8 cellular contexts compared by ENCODE assay signal in genomic region chrX:16786139-16786790, GRCh38. TPM values are rescaled to one million over a fixed set of nuclear protein-coding genes. Genes with fewer than 3 reads are reported as not detected.
DNase-seq lines count a peak whose midpoint lies in the region; ATAC-seq, FAIRE-seq and TF ChIP-seq lines count a peak whose summit lies in the region.

TSS of gene TXLNG (plus strand) at chrX:16786466. CDS start at chrX:16786488, 22 bp downstream.

- H3K27me3 ChIP-seq in cardiac muscle cell (no peaks in the 10 kb centered on the region), parathyroid adenoma (ENCODE audit: control insufficient read depth, insufficient read depth, low read length) (no peaks in the 10 kb centered on the region), transverse colon (no peaks in the 10 kb centered on the region)

- H3K27me3 Mint-ChIP-seq in T-cell, result no peaks in the 10 kb centered on the region

- intact Hi-C loops in transverse colon (cut with DNase I; ENCODE audit: low total_unique reads), result loop anchor here (10.0 kb wide), 1 partner anchor 61 kb away; no protein-coding TSS in a partner anchor

- H3K9me3 Mint-ChIP-seq in T-cell, result no peaks in the 10 kb centered on the region

- H3K27ac ChIP-seq in adipose tissue (ENCODE audit: low read depth, low read length) (peak within 1 kb of the TSS; percentile 22), cardiac muscle cell (peak within 1 kb of the TSS; percentile 81), parathyroid adenoma (peak within 1 kb of the TSS; percentile 75), transverse colon (peak within 1 kb of the TSS; percentile 86 to 95 (median 90))

- peak within 1 kb of the TSS; percentile 81 for H3K4me3 ChIP-seq in cardiac muscle cell
- peak within 1 kb of the TSS; percentile 74 for H3K4me3 ChIP-seq in parathyroid adenoma (ENCODE audit: low read depth, low read length)
- H3K4me3 ChIP-seq in transverse colon, result peak within 1 kb of the TSS; percentile 70 to 97 (median 86)

- DNase-seq in GM12891 (ENCODE audit: insufficient read length, low spot score) (peak; percentile 72), NCI-H1436 treated with DMSO at 0.1 percent for 48 hours (lab: John Stamatoyannopoulos, UW) (peak; percentile 89), T-cell (peak; percentile 86 to 98 (median 93)), cardiac muscle cell (ENCODE audit: low read depth in 1 of 2, low spot score in 1 of 2) (peak; percentile 99 to 100), transverse colon (peak; percentile 99)

- no peak for TF ChIP-seq CTCF in cardiac muscle cell (IDR thresholded peaks at IDR 0.05; ENCODE audit: low read depth, low read length)
- no peak for TF ChIP-seq CTCF in parathyroid adenoma (IDR thresholded peaks at IDR 0.05)
- TF ChIP-seq CTCF in transverse colon (IDR thresholded peaks at IDR 0.05), result no peak

- peak; percentile 98 for FAIRE-seq in GM12891 (lab: Jason Lieb, UNC)

- H3K4me1 Mint-ChIP-seq in T-cell, result peaks cover 21 to 34% (median 34%) of the 10 kb centered on the region in 3 donors

- no peaks in the 10 kb centered on the region for H3K36me3 Mint-ChIP-seq in T-cell

- H3K27ac Mint-ChIP-seq in T-cell, result peak within 1 kb of the TSS; percentile 90

- CTCF ChIA-PET in T-cell (lab: Charles Lee), result no interaction called here

- POLR2A ChIA-PET in T-cell (lab: Charles Lee), result interaction anchor here in 1 of 2 donors (0.7 kb wide), 1 partner anchor 958 kb away, joined by 4 read pairs; no protein-coding TSS in a partner anchor

- TF ChIP-seq POLR2A in GM12891 (IDR thresholded peaks at IDR 0.05; ENCODE audit: low read depth, low read length), result peak; percentile 67; the same call in 1 of the 2 replicates
- peak; percentile 90 for TF ChIP-seq POLR2A in transverse colon (IDR thresholded peaks at IDR 0.05)

- peak within 1 kb of the TSS; percentile 89 to 97 (median 96) for H3K4me3 Mint-ChIP-seq in T-cell

- H3K4me1 ChIP-seq in cardiac muscle cell (ENCODE audit: low read depth), result no peaks in the 10 kb centered on the region
- no peaks in the 10 kb centered on the region for H3K4me1 ChIP-seq in parathyroid adenoma
- peaks cover 0 to 18% (median 5%) of the 10 kb centered on the region in 4 donors for H3K4me1 ChIP-seq in transverse colon

- in situ Hi-C loops in transverse colon (cut with MboI; ENCODE audit: low pct_ligation_motif_present in 1 of 4, low pct_unique_long_range_greater_than_20kb in 1 of 4, low sequenced_read_pairs in 3 of 4), result no loop called here

- H3K79me2 ChIP-seq in parathyroid adenoma, result peaks cover 3% of the 10 kb centered on the region

- H2AFZ ChIP-seq in parathyroid adenoma, result peak within 1 kb of the TSS; percentile 81

- no peak for TF ChIP-seq EP300 in transverse colon (IDR thresholded peaks at IDR 0.05; ENCODE audit: low read depth)

- no peak within 1 kb of the TSS for H3K9ac ChIP-seq in parathyroid adenoma

- H3K9me3 ChIP-seq in cardiac muscle cell (ENCODE audit: low read depth) (no peaks in the 10 kb centered on the region), parathyroid adenoma (ENCODE audit: control insufficient read depth, low read length) (no peaks in the 10 kb centered on the region), transverse colon (no peaks in the 10 kb centered on the region)

- H3K36me3 ChIP-seq in cardiac muscle cell (peaks cover 5% of the 10 kb centered on the region), parathyroid adenoma (ENCODE audit: control insufficient read depth, insufficient read depth, low read length) (no peaks in the 10 kb centered on the region), transverse colon (no peaks in the 10 kb centered on the region)

- 0 to 1% (median 1%) methylated on average over 12 to 59 of the region's 59 CpGs for WGBS in adipose tissue, 3 donors
- WGBS in transverse colon (ENCODE audit: low coverage in 1 of 2), 2 donors, result 0% methylated on average over 47 of the region's 59 CpGs; no CpG with 5 or more reads in 1 of the 2 donors

- ATAC-seq in HG02840 (IDR thresholded peaks at IDR 0.05; ENCODE audit: low FRiP score, unreplicated experiment) (peak; percentile 100), T-cell (replicated peaks in 1 of 4) (peak; percentile 92 to 94 (median 93))

- H3K4me2 ChIP-seq in parathyroid adenoma (ENCODE audit: low read length), result peak within 1 kb of the TSS; percentile 71

TF ChIP-seq in GM12891, 5 proteins besides CTCF, POLR2A, EP300 and RAD21:
- TF ChIP-seq POU2F2 (IDR thresholded peaks at IDR 0.05; ENCODE audit: low read depth, low read length), result no peak
- peak; percentile 66; the same call in 1 of the 2 replicates for TF ChIP-seq TAF1 (IDR thresholded peaks at IDR 0.05; ENCODE audit: low read depth, low read length)
- peak; percentile 54; the same call in 1 of the 2 replicates for TF ChIP-seq POLR2AphosphoS5 (IDR thresholded peaks at IDR 0.05; ENCODE audit: low read depth, low read length)

RNA-seq across cellular contexts. Expression of gene TXLNG, which starts in this region (rescaled TPM):
- polyA plus RNA-seq in GM12891 (2012; ENCODE audit: low read depth, missing spikeins), result 9.8 TPM
- total RNA-seq in T-cell, result 10 to 100 TPM; 16.4 to 24.0 (median 17.9) TPM
- 10 to 100 TPM in 2 of 3 donors, 1 to 10 TPM in 1; 5.0 to 19.2 (median 11.0) TPM for polyA plus RNA-seq in adipose tissue
- 10.0 and 16.8 TPM in 2 replicates for total RNA-seq in cardiac muscle cell
- 12.4 and 16.0 TPM in 2 replicates for polyA plus RNA-seq in cardiac muscle cell
- 10 to 100 TPM in 2 of 4 donors, 1 to 10 TPM in 2; 3.4 to 24.7 (median 12.4) TPM for total RNA-seq in transverse colon

Comparison
In these comparisons a context has a peak if more than half of its experiments do, and no peak if none do; other contexts are left out.
1. Peak in every context shown above with its lines: DNase-seq, ATAC-seq, H3K4me3 ChIP-seq and H3K27ac ChIP-seq.
2. H3K27ac ChIP-seq: peak in every context shown above with its lines; median percentile 90 in transverse colon; 81 in cardiac muscle cell; 75 in parathyroid adenoma; 22 in adipose tissue.